In the genomic region with DNA sequence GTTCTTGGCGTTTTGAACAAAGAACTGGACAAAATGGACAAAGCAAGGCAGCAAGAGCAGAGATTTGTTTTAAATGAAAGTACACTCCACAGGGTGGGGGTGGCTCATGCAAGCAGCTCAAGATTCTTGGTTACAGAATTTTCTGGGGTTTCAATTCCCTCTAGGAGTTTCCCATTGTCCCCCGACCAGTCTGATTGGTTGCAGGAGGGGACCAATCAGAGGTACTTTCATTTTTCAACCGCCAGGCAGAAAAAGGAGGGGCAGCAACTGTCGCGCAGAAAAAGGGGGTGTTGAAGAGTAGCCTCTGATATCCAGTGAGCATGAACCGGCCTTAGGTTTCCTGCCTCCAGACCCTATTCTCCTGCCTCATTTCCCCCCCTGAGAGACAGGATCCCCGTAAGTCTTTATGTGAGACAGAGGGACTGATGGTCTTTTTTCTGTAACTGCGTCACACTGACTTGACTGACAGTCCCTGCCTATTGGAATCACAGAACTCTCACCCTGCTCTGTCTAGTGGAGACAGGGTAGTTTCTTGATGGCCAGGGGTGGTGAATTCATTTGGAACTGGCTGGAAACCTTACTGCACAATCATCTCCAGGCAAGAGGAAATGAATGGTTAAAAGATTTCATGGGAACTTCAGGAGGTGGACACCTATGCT, we compare ENCODE assay signal across 7 cellular contexts. TPM values are rescaled to one million over a fixed set of nuclear protein-coding genes. Genes with fewer than 3 reads are reported as not detected.
A peak's percentile ranks its signal among the peaks of the same experiment; 100 is the strongest.
DNase-seq lines count a peak whose midpoint lies in the region; ATAC-seq and TF ChIP-seq lines count a peak whose summit lies in the region.

No MANE protein-coding gene starts in this region.

- TF ChIP-seq CTCF in right atrium auricular region (IDR thresholded peaks at IDR 0.05) (no peak), stomach (IDR thresholded peaks at IDR 0.05) (no peak)

- TF ChIP-seq POLR2A in stomach (IDR thresholded peaks at IDR 0.05): no peak

- no peak for ATAC-seq in GM19035 (IDR thresholded peaks at IDR 0.05; ENCODE audit: unreplicated experiment)
- no peak for ATAC-seq in GM21576 (IDR thresholded peaks at IDR 0.05; ENCODE audit: unreplicated experiment)

- intact Hi-C loops in activated T-helper 2 cell treated with anti-CD3 and anti-CD28 coated beads, Interferon-gamma antibody, Interleukin-2, Interleukin-4, amounts not matched to agents 10 μg/mL and 5 μg/mL and 100 μg/mL, durations not matched to agents 14 hours and 24 hours and 36 hours (cut with micrococcal nuclease): no loop called here
- intact Hi-C loops in stomach (cut with DNase I; ENCODE audit: low total_unique reads): no loop called here

- peak; percentile 2 for DNase-seq in HT-29 (ENCODE audit: low spot score)
- no peak for DNase-seq in activated T-helper 2 cell treated with anti-CD3 and anti-CD28 coated beads, Interferon-gamma antibody, Interleukin-2, Interleukin-4, amounts not matched to agents 10 μg/mL and 5 μg/mL and 100 μg/mL, durations not matched to agents 14 hours and 24 hours and 36 hours (ENCODE audit: low spot score)
- DNase-seq in right atrium auricular region (ENCODE audit: low spot score): no peak
- DNase-seq in stomach: no peak
- DNase-seq in COLO829 (ENCODE audit: low spot score): no peak

- H3K27ac Mint-ChIP-seq in activated T-helper 2 cell treated with anti-CD3 and anti-CD28 coated beads, Interferon-gamma antibody, Interleukin-2, Interleukin-4, amounts not matched to agents 10 μg/mL and 5 μg/mL and 100 μg/mL, durations not matched to agents 14 hours and 24 hours and 36 hours: no peak overlapping the region

- peaks cover 0 to 6% of the 10 kb centered on the region in 2 donors for H3K4me1 ChIP-seq in right atrium auricular region
- peaks cover 0 to 13% (median 4%) of the 10 kb centered on the region in 4 donors for H3K4me1 ChIP-seq in stomach

- H3K27ac ChIP-seq in right atrium auricular region (peak overlapping the region; percentile 51 to 64), stomach (peak overlapping the region; percentile 5 to 73 (median 66))

- H3K9me3 ChIP-seq in right atrium auricular region (no peaks in the 10 kb centered on the region), stomach (no peaks in the 10 kb centered on the region)

- 51 to 74% (median 70%) methylated on average over 8 of the region's 8 CpGs for WGBS in stomach, 5 donors

- H3K4me1 Mint-ChIP-seq in activated T-helper 2 cell treated with anti-CD3 and anti-CD28 coated beads, Interferon-gamma antibody, Interleukin-2, Interleukin-4, amounts not matched to agents 10 μg/mL and 5 μg/mL and 100 μg/mL, durations not matched to agents 14 hours and 24 hours and 36 hours (ENCODE audit: low read depth): peaks cover 21% of the 10 kb centered on the region

- H3K4me3 Mint-ChIP-seq in activated T-helper 2 cell treated with anti-CD3 and anti-CD28 coated beads, Interferon-gamma antibody, Interleukin-2, Interleukin-4, amounts not matched to agents 10 μg/mL and 5 μg/mL and 100 μg/mL, durations not matched to agents 14 hours and 24 hours and 36 hours (ENCODE audit: low read depth): peak overlapping the region; percentile 19

- H3K36me3 Mint-ChIP-seq in activated T-helper 2 cell treated with anti-CD3 and anti-CD28 coated beads, Interferon-gamma antibody, Interleukin-2, Interleukin-4, amounts not matched to agents 10 μg/mL and 5 μg/mL and 100 μg/mL, durations not matched to agents 14 hours and 24 hours and 36 hours (ENCODE audit: low read depth): peaks cover 7% of the 10 kb centered on the region

- H3K36me3 ChIP-seq in right atrium auricular region (no peaks in the 10 kb centered on the region), stomach (no peaks in the 10 kb centered on the region)

- no peak for TF ChIP-seq EP300 in stomach (IDR thresholded peaks at IDR 0.05)

- H3K27me3 ChIP-seq in right atrium auricular region (no peaks in the 10 kb centered on the region), stomach (no peaks in the 10 kb centered on the region)

- H3K9me3 Mint-ChIP-seq in activated T-helper 2 cell treated with anti-CD3 and anti-CD28 coated beads, Interferon-gamma antibody, Interleukin-2, Interleukin-4, amounts not matched to agents 10 μg/mL and 5 μg/mL and 100 μg/mL, durations not matched to agents 14 hours and 24 hours and 36 hours: peaks cover 6% of the 10 kb centered on the region

- H3K4me3 ChIP-seq in right atrium auricular region (peak overlapping the region; percentile 45 to 47), stomach (peak overlapping the region; percentile 31 to 44 (median 36))

- no peaks in the 10 kb centered on the region for H3K27me3 Mint-ChIP-seq in activated T-helper 2 cell treated with anti-CD3 and anti-CD28 coated beads, Interferon-gamma antibody, Interleukin-2, Interleukin-4, amounts not matched to agents 10 μg/mL and 5 μg/mL and 100 μg/mL, durations not matched to agents 14 hours and 24 hours and 36 hours (ENCODE audit: low read depth)

RNA-seq across cellular contexts. Expression of a gene that starts 59.4 kb away (rescaled TPM):
- total RNA-seq in HT-29 (2014; rRNA removed; shearing (Covaris generic)): not detected in 2 replicates
- not detected in 2 replicates for total RNA-seq in activated T-helper 2 cell treated with anti-CD3 and anti-CD28 coated beads, Interferon-gamma antibody, Interleukin-2, Interleukin-4, amounts not matched to agents 10 μg/mL and 5 μg/mL and 100 μg/mL, durations not matched to agents 14 hours and 24 hours and 36 hours
- under 1 TPM in 1 of 2 donors, not detected in 1; 0.47 TPM for total RNA-seq in right atrium auricular region
- under 1 TPM in 1 of 5 donors, not detected in 4; 0.92 TPM for total RNA-seq in stomach
- polyA plus RNA-seq in stomach: 1 to 10 TPM in 1 of 3 donors, not detected in 2; 3.4 TPM
